ENCODE assay signal across 9 cellular contexts in the genomic region with DNA sequence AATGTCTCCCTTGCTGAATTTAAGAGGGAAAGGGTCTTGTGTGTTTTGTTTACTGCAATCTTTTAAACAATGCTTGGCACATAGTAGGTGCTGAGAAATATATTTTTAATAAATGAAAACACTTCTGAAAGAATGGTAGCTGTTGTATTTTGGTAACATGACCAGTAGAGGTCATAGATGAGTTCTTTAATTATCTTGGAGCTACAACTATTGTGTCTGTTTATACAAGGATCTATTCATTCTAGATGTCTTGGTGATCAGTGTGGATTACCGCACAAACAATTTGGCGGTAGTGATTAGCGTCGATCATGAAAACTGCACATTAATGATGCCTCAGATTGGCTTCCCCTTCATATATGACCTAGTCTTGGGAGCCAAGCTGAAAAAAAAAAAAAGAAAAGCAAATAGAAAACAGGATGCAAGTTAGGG. TPM values are rescaled to one million over a fixed set of nuclear protein-coding genes. Genes with fewer than 3 reads are reported as not detected.
DNase-seq lines count a peak whose midpoint lies in the region; ATAC-seq and TF ChIP-seq lines count a peak whose summit lies in the region.
"Had no signal": no experiment of that assay in that cellular context is flagged by ENCODE, and none has a peak within 500 bp of the region (broad histone marks: within the 10 kb centered on the region; RNA-seq: fewer than 3 reads in every experiment).

No MANE protein-coding gene starts in this region.

- no peak overlapping the region for H3K9ac ChIP-seq in HCT116 (ENCODE audit: low read length)

- H3K9me3 ChIP-seq in DOHH2 (ENCODE audit: control insufficient read depth, insufficient read depth, low read length) (no peaks in the 10 kb centered on the region), HCT116 (ENCODE audit: control insufficient read depth in 1 of 2, insufficient read depth in 1 of 2, low read depth in 1 of 2, low read length in 2 of 2) (no peaks in the 10 kb centered on the region)

- peaks cover 7% of the 10 kb centered on the region for H3K27me3 Mint-ChIP-seq in nephron progenitor cell (ENCODE audit: low read depth, poor library complexity)
- H3K27me3 Mint-ChIP-seq: memory B cell had no signal

- ATAC-seq in HCT116 = peak; percentile 67
- no peak for ATAC-seq in HG02852 (IDR thresholded peaks at IDR 0.05; ENCODE audit: unreplicated experiment)
- ATAC-seq in HG03139 (IDR thresholded peaks at IDR 0.05; ENCODE audit: unreplicated experiment) = no peak

- no peaks in the 10 kb centered on the region for H3K36me3 Mint-ChIP-seq in nephron progenitor cell (ENCODE audit: low read depth)

- H3K4me3 ChIP-seq in DOHH2 (ENCODE audit: low read length) (no peak overlapping the region), HCT116 (replicated peaks in 1 of 2; ENCODE audit: low read depth in 1 of 2, low read length in 2 of 2) (no peak overlapping the region)

- TF ChIP-seq CTCF in DOHH2 (IDR thresholded peaks at IDR 0.05; ENCODE audit: low read depth, low read length, poor library complexity, severe bottlenecking) = peak; percentile 64
- TF ChIP-seq CTCF in HCT116 (IDR thresholded peaks at IDR 0.05 in 2 of 3, conservative IDR thresholded peaks at IDR 0.05 in 1 of 3; ENCODE audit: borderline replicate concordance in 1 of 3, insufficient read depth in 1 of 3, low read depth in 2 of 3, low read length in 2 of 3) = peak; percentile 31 to 62 (median 56); a peak in 3 of 6 replicates
- TF ChIP-seq CTCF in nephron progenitor cell (IDR thresholded peaks at IDR 0.05) = peak; percentile 30

- no peaks in the 10 kb centered on the region for H4K20me1 ChIP-seq in DOHH2 (ENCODE audit: control insufficient read depth, insufficient read depth, low read depth, low read length)
- no peaks in the 10 kb centered on the region for H4K20me1 ChIP-seq in HCT116 (ENCODE audit: insufficient read depth)

- H3K4me2 ChIP-seq in DOHH2 (ENCODE audit: low read length) (no peak overlapping the region), HCT116 (ENCODE audit: low read length) (no peak overlapping the region)

- DNase-seq in HCT116 (ENCODE audit: low read depth, low spot score) (peak; percentile 12), NCI-H82 (lab: John Stamatoyannopoulos, UW) (peak; percentile 27), dermis blood vessel endothelial cell (peak; percentile 54), nephron progenitor cell (no peak)
- DNase-seq in effector CD4-positive, alpha-beta T cell = no peak

- H3K27me3 ChIP-seq in DOHH2 (ENCODE audit: control insufficient read depth, low read length) (no peaks in the 10 kb centered on the region), HCT116 (ENCODE audit: insufficient read depth, low read length) (no peaks in the 10 kb centered on the region)

- RAD21 ChIA-PET in HCT116 (lab: Charles Lee; ENCODE audit: low non-redundant PET in 1 of 2, low total read pairs in 2 of 2, uncharacterized antibody in 2 of 2, unreplicated experiment in 2 of 2) = interaction anchor here (0.6 to 1.1 kb wide), 5 partner anchors 74 to 570 kb away, joined by 3 to 7 read pairs (median 3); no protein-coding TSS in a partner anchor

- no peak overlapping the region for H3K4me3 Mint-ChIP-seq in nephron progenitor cell
- H3K4me3 Mint-ChIP-seq: memory B cell had no signal

- H3K79me2 ChIP-seq in DOHH2 (ENCODE audit: control insufficient read depth, low read length) (no peaks in the 10 kb centered on the region), HCT116 (ENCODE audit: insufficient read depth, low read length) (no peaks in the 10 kb centered on the region)

- peaks cover 11% of the 10 kb centered on the region for H3K4me1 ChIP-seq in DOHH2 (ENCODE audit: control insufficient read depth, low read length)
- peaks cover 0 to 5% of the 10 kb centered on the region in 2 experiments; a peak in 1 of 4 replicates for H3K4me1 ChIP-seq in HCT116 (ENCODE audit: control insufficient read depth in 1 of 2, insufficient read depth in 2 of 2, low read length in 2 of 2)

- H3K27ac ChIP-seq in DOHH2 (ENCODE audit: low read depth, low read length) (no peak overlapping the region), HCT116 (ENCODE audit: low read depth, low read length) (no peak overlapping the region)

- H2AFZ ChIP-seq in HCT116 (ENCODE audit: low read depth, low read length, poor library complexity, severe bottlenecking) = no peak overlapping the region

- H3F3A ChIP-seq in DOHH2 (ENCODE audit: control insufficient read depth, insufficient read depth) = no peaks in the 10 kb centered on the region

- peak; percentile 63 for TF ChIP-seq RAD21 in HCT116 (IDR thresholded peaks at IDR 0.05; ENCODE audit: low read depth)

- CTCF ChIA-PET in HCT116 (lab: Charles Lee) = interaction anchor here (0.5 to 2.6 kb wide), 23 partner anchors 9 to 971 kb away, joined by 3 to 27 read pairs (median 4); partner anchors contain the start of gene HMGB2

- H3K36me3 ChIP-seq in DOHH2 (ENCODE audit: control insufficient read depth, low read length) (no peaks in the 10 kb centered on the region), HCT116 (ENCODE audit: control insufficient read depth in 1 of 2, insufficient read depth in 2 of 2, low read length in 2 of 2) (no peaks in the 10 kb centered on the region)

- intact Hi-C loops in HCT116 (cut with micrococcal nuclease) = loop anchor here (1.0 kb wide), 2 partner anchors 74 to 899 kb away; no protein-coding TSS in a partner anchor

- POLR2A ChIA-PET in HCT116 (lab: Charles Lee) = no interaction called here

- peaks cover 3% of the 10 kb centered on the region for H3K9me3 Mint-ChIP-seq in nephron progenitor cell
- H3K9me3 Mint-ChIP-seq: memory B cell had no signal

- H3K4me1 Mint-ChIP-seq in nephron progenitor cell = peaks cover 4% of the 10 kb centered on the region
- H3K4me1 Mint-ChIP-seq: memory B cell had no signal

- no peak overlapping the region for H3K27ac Mint-ChIP-seq in nephron progenitor cell
- H3K27ac Mint-ChIP-seq: memory B cell had no signal

- BruUV-seq in HCT116 (replicated peaks; lab: Mats Ljungman, UMichigan) = no TSS peak

- no peaks in the 10 kb centered on the region for H3K9me2 ChIP-seq in DOHH2 (replicated peaks; ENCODE audit: control insufficient read depth, low read length)
- H3K9me2 ChIP-seq in HCT116 (ENCODE audit: insufficient read depth) = no peaks in the 10 kb centered on the region

- no peak for TF ChIP-seq POLR2A in HCT116 (IDR thresholded peaks at IDR 0.05; ENCODE audit: borderline replicate concordance, extremely low read depth, insufficient read depth, insufficient read length)

TF ChIP-seq in HCT116, 20 proteins besides CTCF, POLR2A, EP300 and RAD21:
- TF ChIP-seq TCF7L2 (IDR thresholded peaks at IDR 0.05; ENCODE audit: borderline replicate concordance, extremely low read depth, insufficient read depth, insufficient read length) (no peak), SRF (IDR thresholded peaks at IDR 0.05; ENCODE audit: low read depth) (no peak)
TF ChIP-seq in HCT116: peak in this region for 0.

RNA-seq across cellular contexts. Expression of gene SCRG1, which starts 21.4 kb away (rescaled TPM):
- total RNA-seq in HCT116 (2021; ENCODE audit: unreplicated experiment) = not detected
- 0.01 TPM in 1 of 2 replicates, not detected in the other for polyA plus RNA-seq in HCT116 (2012)
- under 0.01 TPM in 1 of 2 replicates, not detected in the other for total RNA-seq in dermis blood vessel endothelial cell

RNA-seq across cellular contexts. Expression of gene SAP30, which starts 49.6 kb away (rescaled TPM):
- total RNA-seq in HCT116 (2021; ENCODE audit: unreplicated experiment) (12.0 TPM), dermis blood vessel endothelial cell (27.7 and 35.7 TPM in 2 replicates)
- polyA plus RNA-seq in HCT116 (2012) = 13.5 and 14.3 TPM in 2 replicates

Comparison
In these comparisons a context has a peak if more than half of its experiments do, and no peak if none do; other contexts are left out.
1. DNase-seq: peak in HCT116 (single experiment), NCI-H82 (single experiment) and dermis blood vessel endothelial cell (single experiment); none in nephron progenitor cell (single experiment) and effector CD4-positive, alpha-beta T cell (single experiment).
2. Peak in every context shown above with its lines, with median percentiles within 50 percentile points of each other: CTCF ChIP-seq.